23 cellular contexts compared by ENCODE assay signal in the genomic region with DNA sequence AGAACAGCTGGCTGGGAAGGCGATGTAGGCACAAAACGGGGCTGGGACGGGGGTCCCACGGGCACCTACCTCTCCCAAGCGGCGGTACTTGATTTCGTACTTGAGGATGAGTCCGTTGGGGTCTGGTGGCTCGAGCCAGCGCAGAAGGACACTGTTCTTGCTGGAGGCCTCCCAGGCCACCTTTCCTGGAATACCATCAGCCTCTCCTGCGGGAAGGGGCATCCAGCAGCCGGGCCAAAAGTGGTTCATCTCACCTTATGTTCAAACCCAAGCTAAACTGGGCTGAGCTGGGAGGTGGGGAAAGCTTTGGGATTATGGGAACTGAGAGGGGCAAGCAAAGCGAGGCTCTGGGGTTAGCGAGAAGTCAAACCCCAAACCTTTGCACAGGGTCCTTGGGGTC. TPM values are rescaled to one million over a fixed set of nuclear protein-coding genes. Genes with fewer than 3 reads are reported as not detected.
DNase-seq lines count a peak whose midpoint lies in the region; ATAC-seq and TF ChIP-seq lines count a peak whose summit lies in the region.
"Had no signal": no experiment of that assay in that cellular context is flagged by ENCODE, and none has a peak within 500 bp of the region (broad histone marks: within the 10 kb centered on the region; RNA-seq: fewer than 3 reads in every experiment).

No MANE protein-coding gene starts in this region.

- 10 to 25% (median 20%) methylated on average over 2 to 14 of the region's 14 CpGs for WGBS in adrenal gland, 4 donors

- no peak for TF ChIP-seq POLR2A in adrenal gland (IDR thresholded peaks at IDR 0.05)

- no peak overlapping the region for H3K27ac ChIP-seq in A673 (ENCODE audit: low read depth, low read length, poor library complexity, severe bottlenecking)
- no peak overlapping the region for H3K27ac ChIP-seq in iPS-20b (ENCODE audit: low read length)
- no peak overlapping the region for H3K27ac ChIP-seq in adrenal gland
- H3K27ac ChIP-seq: brain microvascular endothelial cell, left lung, right lobe of liver had no signal

- no peaks in the 10 kb centered on the region for H3K36me3 Mint-ChIP-seq in activated naive CD8-positive, alpha-beta T cell treated with anti-CD3 and anti-CD28 coated beads for 36 hours

- H3K4me1 ChIP-seq in A673 (ENCODE audit: insufficient read depth, low read length, poor library complexity, severe bottlenecking): no peaks in the 10 kb centered on the region
- 0 out of 2 replicates have a peak, but pooled peaks cover 2% of the 10 kb centered on the region for H3K4me1 ChIP-seq in iPS-20b (ENCODE audit: insufficient read depth, low read length)
- peaks cover 0 to 3% of the 10 kb centered on the region in 2 donors for H3K4me1 ChIP-seq in adrenal gland (replicated peaks in 1 of 2)
- H3K4me1 ChIP-seq: right lobe of liver had no signal

- TF ChIP-seq CTCF in A673 (conservative IDR thresholded peaks at IDR 0.05; ENCODE audit: low read depth, low read length) (no peak), GM20000 (IDR thresholded peaks at IDR 0.05; ENCODE audit: extremely low read depth, missing control alignments) (no peak), adrenal gland (IDR thresholded peaks at IDR 0.05) (no peak)

- H3K9ac ChIP-seq in iPS-20b (ENCODE audit: low read depth, low read length): no peak overlapping the region

- no peaks in the 10 kb centered on the region for H3K9me3 Mint-ChIP-seq in activated naive CD8-positive, alpha-beta T cell treated with anti-CD3 and anti-CD28 coated beads for 36 hours
- H3K9me3 Mint-ChIP-seq: activated naive CD4-positive, alpha-beta T cell treated with anti-CD3 and anti-CD28 coated beads, Interleukin-2, amount 10 ng/mL, durations not matched to agents 7 days and 5 days had no signal

- H3K27me3 Mint-ChIP-seq in activated naive CD8-positive, alpha-beta T cell treated with anti-CD3 and anti-CD28 coated beads for 36 hours: peaks cover 88% of the 10 kb centered on the region

- peaks cover 19% of the 10 kb centered on the region for H3K4me1 Mint-ChIP-seq in activated naive CD8-positive, alpha-beta T cell treated with anti-CD3 and anti-CD28 coated beads for 36 hours

- ATAC-seq in GM18517 (IDR thresholded peaks at IDR 0.05; ENCODE audit: unreplicated experiment): no peak
- ATAC-seq: left lung, right lobe of liver had no signal

- DNase-seq in A673 (ENCODE audit: low spot score) (no peak), GM20000 (ENCODE audit: low spot score) (peak; percentile 19), adrenal gland (no peak), AG20443 (ENCODE audit: low spot score) (no peak), KG1 (lab: John Stamatoyannopoulos, UW) (no peak)
- no peak for DNase-seq in activated naive CD8-positive, alpha-beta T cell treated with anti-CD3 and anti-CD28 coated beads for 36 hours
- DNase-seq: activated CD4-positive, alpha-beta T cell treated with anti-CD3 and anti-CD28 coated beads for 1 hour; brain microvascular endothelial cell; cortex of kidney; HCEC 1CT; hypothalamus; Karpas-422; left lung; NCI-H1092 treated with DMSO at 0.1 percent for 48 hours; NCI-H2107; right lobe of liver; SHP77 had no signal

- no peaks in the 10 kb centered on the region for H3K27me3 ChIP-seq in A673 (replicated peaks; ENCODE audit: insufficient read depth, low read depth, low read length, poor library complexity)
- peaks cover 87% of the 10 kb centered on the region for H3K27me3 ChIP-seq in iPS-20b (ENCODE audit: insufficient read depth, low read length)
- peaks cover 36% of the 10 kb centered on the region for H3K27me3 ChIP-seq in adrenal gland

- POLR2A ChIA-PET in A673 (lab: Charles Lee; ENCODE audit: low non-redundant PET): no interaction called here

- CTCF ChIA-PET in A673 (lab: Charles Lee): no interaction called here

- BruUV-seq in A673 (replicated peaks; lab: Mats Ljungman, UMichigan): no TSS peak

- H3K36me3 ChIP-seq in A673 (ENCODE audit: insufficient read depth, low read length, poor library complexity, severe bottlenecking) (no peaks in the 10 kb centered on the region), iPS-20b (ENCODE audit: insufficient read depth, low read depth, low read length) (no peaks in the 10 kb centered on the region), adrenal gland (replicated peaks in 1 of 2) (no peaks in the 10 kb centered on the region)
- H3K36me3 ChIP-seq: brain microvascular endothelial cell, left lung, right lobe of liver had no signal

- H3K4me3 Mint-ChIP-seq in activated naive CD8-positive, alpha-beta T cell treated with anti-CD3 and anti-CD28 coated beads for 36 hours: peak overlapping the region; percentile 57
- H3K4me3 Mint-ChIP-seq: activated naive CD4-positive, alpha-beta T cell treated with anti-CD3 and anti-CD28 coated beads, Interleukin-2, amount 10 ng/mL, durations not matched to agents 7 days and 5 days had no signal

- no peak overlapping the region for H3K27ac Mint-ChIP-seq in activated naive CD8-positive, alpha-beta T cell treated with anti-CD3 and anti-CD28 coated beads for 36 hours
- H3K27ac Mint-ChIP-seq: activated naive CD4-positive, alpha-beta T cell treated with anti-CD3 and anti-CD28 coated beads, Interleukin-2, amount 10 ng/mL, durations not matched to agents 7 days and 5 days had no signal

- H3K9me3 ChIP-seq in A673 (ENCODE audit: low read depth, low read length, poor library complexity, severe bottlenecking): no peaks in the 10 kb centered on the region
- H3K9me3 ChIP-seq in iPS-20b (ENCODE audit: insufficient read depth, low read depth, low read length): no peaks in the 10 kb centered on the region
- H3K9me3 ChIP-seq in adrenal gland (replicated peaks in 1 of 3): no peaks in the 10 kb centered on the region
- H3K9me3 ChIP-seq: left lung, right lobe of liver had no signal

- intact Hi-C loops in A673 (cut with micrococcal nuclease; ENCODE audit: unreplicated experiment): no loop called here
- intact Hi-C loops in adrenal gland (cut with DNase I): loop anchor here in 1 of 2 donors (5.0 kb wide), 1 partner anchor 43 kb away; no protein-coding TSS in a partner anchor

- H3K4me3 ChIP-seq in A673 (ENCODE audit: low read depth, low read length, poor library complexity, severe bottlenecking) (peak overlapping the region; percentile 36), iPS-20b (ENCODE audit: low read length) (peak overlapping the region; percentile 60), adrenal gland (no peak overlapping the region)
- H3K4me3 ChIP-seq: left lung, right lobe of liver had no signal

RNA-seq across cellular contexts. Expression of a gene that starts 14.3 kb away (rescaled TPM):
- total RNA-seq in A673 (2021): 0.11 and 0.15 TPM in 2 replicates
- total RNA-seq in activated naive CD8-positive, alpha-beta T cell treated with anti-CD3 and anti-CD28 coated beads for 36 hours: under 1 TPM; 0.12 to 0.20 TPM
- total RNA-seq in adrenal gland: 1 to 10 TPM in 1 of 8 donors, under 1 TPM in 5, not detected in 2; 0.04 to 1.3 (median 0.25) TPM
- 1 to 10 TPM in 2 of 3 donors, under 1 TPM in 1; 0.22 to 8.7 (median 1.5) TPM for polyA plus RNA-seq in adrenal gland
- total RNA-seq: fibroblast of villous mesenchyme, left lung, mononuclear cell, right lobe of liver had no signal
- polyA plus RNA-seq: AG04450 had no signal

RNA-seq across cellular contexts. Expression of a gene that starts 16.0 kb away (rescaled TPM):
- total RNA-seq in A673 (2021) (3.6 and 5.1 TPM in 2 replicates), adrenal gland (10 to 100 TPM in 1 of 8 donors, 1 to 10 TPM in 2, under 1 TPM in 4, not detected in 1; 0.26 to 11.2 (median 0.78) TPM)
- 1 to 10 TPM; 3.4 to 4.0 TPM for total RNA-seq in activated naive CD8-positive, alpha-beta T cell treated with anti-CD3 and anti-CD28 coated beads for 36 hours
- 10 to 100 TPM in 2 of 3 donors, 1 to 10 TPM in 1; 1.1 to 22.6 (median 13.6) TPM for polyA plus RNA-seq in adrenal gland
- total RNA-seq: fibroblast of villous mesenchyme, right lobe of liver had no signal
- polyA plus RNA-seq: AG04450 had no signal

RNA-seq across cellular contexts. Expression of a gene that starts 28.0 kb away (rescaled TPM):
- total RNA-seq in A673 (2021) (3.5 and 6.0 TPM in 2 replicates), adrenal gland (1 to 10 TPM in 5 of 8 donors, under 1 TPM in 2, not detected in 1; 0.61 to 4.8 (median 2.2) TPM)
- 100 to 1,000 TPM; 186 TPM for total RNA-seq in activated naive CD8-positive, alpha-beta T cell treated with anti-CD3 and anti-CD28 coated beads for 36 hours
- polyA plus RNA-seq in adrenal gland: 1 to 10 TPM in 1 of 3 donors, under 1 TPM in 2; 0.40 to 3.9 (median 0.91) TPM
- total RNA-seq: fibroblast of villous mesenchyme had no signal

RNA-seq across cellular contexts. Expression of a gene that starts 48.9 kb away (rescaled TPM):
- total RNA-seq in A673 (2021): 0.35 and 0.52 TPM in 2 replicates
- not detected for total RNA-seq in activated naive CD8-positive, alpha-beta T cell treated with anti-CD3 and anti-CD28 coated beads for 36 hours
- total RNA-seq in adrenal gland: 10 to 100 TPM in 5 of 8 donors, 1 to 10 TPM in 3; 4.7 to 31.1 (median 12.8) TPM
- 10 to 100 TPM in 1 of 3 donors, 1 to 10 TPM in 2; 4.2 to 15.1 (median 6.2) TPM for polyA plus RNA-seq in adrenal gland

Comparison
In these comparisons a context has a peak if more than half of its experiments do, and no peak if none do; other contexts are left out.
1. H3K4me3 ChIP-seq: peak in A673 (single experiment) and iPS-20b (single experiment); none in adrenal gland (0 of 4).
2. RNA of a gene that starts 28.0 kb away (total RNA-seq): 186 TPM in activated naive CD8-positive, alpha-beta T cell treated with anti-CD3 and anti-CD28 coated beads for 36 hours; 3.5 to 6.0 TPM in A673 and 0.61 to 4.8 TPM in adrenal gland; every median in the first group is over 10 times any median in the second.